In genomic region chr15:74041311-74041756, GRCh38 we compare ENCODE assay signal across 17 cellular contexts. TPM values are rescaled to one million over a fixed set of nuclear protein-coding genes. Genes with fewer than 3 reads are reported as not detected.
DNase-seq lines count a peak whose midpoint lies in the region; ATAC-seq and TF ChIP-seq lines count a peak whose summit lies in the region.
"Had no signal": no experiment of that assay in that cellular context is flagged by ENCODE, and none has a peak within 500 bp of the region (broad histone marks: within the 10 kb centered on the region; RNA-seq: fewer than 3 reads in every experiment).

No MANE protein-coding gene starts in this region.

- no peaks in the 10 kb centered on the region for H3K79me2 ChIP-seq in OCI-LY7 (ENCODE audit: insufficient read depth, low read depth, low read length)

- H3K9me3 ChIP-seq in AG04450 (ENCODE audit: control insufficient read depth, insufficient read depth, low read length) (peaks cover 5% of the 10 kb centered on the region; the same call in 1 of the 2 replicates), gastrocnemius medialis (no peaks in the 10 kb centered on the region), OCI-LY7 (ENCODE audit: low read length) (no peaks in the 10 kb centered on the region)

- H3K27ac ChIP-seq in AG04450 (ENCODE audit: low read depth, low read length) (peak overlapping the region; percentile 87), gastrocnemius medialis (peak overlapping the region; percentile 42 to 65 (median 58)), OCI-LY7 (ENCODE audit: low read depth, low read length, poor library complexity, severe bottlenecking) (no peak overlapping the region)

- DNase-seq in AG04450 (ENCODE audit: low read depth, low spot score) = no peak
- peak; percentile 29 for DNase-seq in RPMI7951 (ENCODE audit: low read depth)
- peak; percentile 18 for DNase-seq in fibroblast of villous mesenchyme (ENCODE audit: low read depth)
- DNase-seq in gastrocnemius medialis = no peak
- DNase-seq in activated T-cell treated with anti-CD3 and anti-CD28 coated beads, Interleukin-2, amount 50 U/mL, for 48 hours = no peak
- no peak for DNase-seq in NCI-H748 (lab: John Stamatoyannopoulos, UW; ENCODE audit: unreplicated experiment)
- no peak for DNase-seq in OCI-LY7 (ENCODE audit: low spot score)
- DNase-seq: activated CD4-positive, alpha-beta T cell treated with anti-CD3 and anti-CD28 coated beads, Interleukin-2, amount 50 U/mL, for 1 hour; DMS53; glutamatergic neuron; NCI-H2029 treated with DMSO at 0.1 percent for 48 hours; NCI-H774; SHP77; stimulated activated CD4-positive, alpha-beta T cell treated with anti-CD3 and anti-CD28 coated beads, Interleukin-12 subunit alpha, Interleukin-12 subunit beta, amount 100 ng/mL, for 4 hours had no signal

- peaks cover 0 to 11% of the 10 kb centered on the region in 2 donors for H3K36me3 ChIP-seq in gastrocnemius medialis
- no peaks in the 10 kb centered on the region for H3K36me3 ChIP-seq in OCI-LY7 (ENCODE audit: insufficient read depth, low read length)

- in situ Hi-C loops in gastrocnemius medialis (cut with MboI; ENCODE audit: low sequenced_read_pairs in 4 of 4) = loop anchor here in 1 of 4 donors (10.0 kb wide), 1 partner anchor 57 kb away; no protein-coding TSS in a partner anchor

- H2AFZ ChIP-seq in OCI-LY7 (ENCODE audit: low read length) = no peak overlapping the region

- CTCF ChIA-PET in AG04450 (lab: Charles Lee) = interaction anchor here (0.9 to 5.9 kb wide), 3 partner anchors 12 to 281 kb away, joined by 3 to 163 read pairs (median 18); no protein-coding TSS in a partner anchor
- CTCF ChIA-PET in OCI-LY7 (lab: Charles Lee; ENCODE audit: unreplicated experiment) = no interaction called here

- no peak for TF ChIP-seq POLR2A in gastrocnemius medialis (IDR thresholded peaks at IDR 0.05)

- H3K4me3 ChIP-seq in AG04450 (ENCODE audit: low read depth, low read length) = no peak overlapping the region
- H3K4me3 ChIP-seq in fibroblast of villous mesenchyme (ENCODE audit: low read depth, low read length) = no peak overlapping the region
- H3K4me3 ChIP-seq in gastrocnemius medialis = no peak overlapping the region
- H3K4me3 ChIP-seq in OCI-LY7 (ENCODE audit: low read depth, low read length, poor library complexity, severe bottlenecking) = no peak overlapping the region

- ATAC-seq in gastrocnemius medialis = no peak
- no peak for ATAC-seq in HG03139 (IDR thresholded peaks at IDR 0.05; ENCODE audit: unreplicated experiment)
- ATAC-seq: activated T-helper 17 cell treated with anti-CD3 and anti-CD28 coated beads, Interleukin-2, amount 50 U/mL, for 72 hours had no signal

- intact Hi-C loops in gastrocnemius medialis (cut with DNase I; ENCODE audit: low total_unique reads) = no loop called here
- intact Hi-C loops in OCI-LY7 (cut with micrococcal nuclease; ENCODE audit: unreplicated experiment) = no loop called here

- H3K27me3 ChIP-seq in AG04450 (ENCODE audit: control insufficient read depth, insufficient read depth, low read length) (no peaks in the 10 kb centered on the region), gastrocnemius medialis (no peaks in the 10 kb centered on the region)

- POLR2A ChIA-PET in AG04450 (lab: Yijun Ruan, JAX) = interaction anchor here (1.5 to 2.7 kb wide), 3 partner anchors 10 to 58 kb away, joined by 4 to 15 read pairs (median 7); partner anchors contain the start of gene PML
- POLR2A ChIA-PET in OCI-LY7 (lab: Charles Lee) = no interaction called here

- H4K20me1 ChIP-seq in OCI-LY7 (ENCODE audit: insufficient read depth, low read length) = no peaks in the 10 kb centered on the region

- no TSS peak for BruUV-seq in OCI-LY7 (replicated peaks; lab: Mats Ljungman, UMichigan)

- peaks cover 5 to 10% of the 10 kb centered on the region in 2 donors for H3K4me1 ChIP-seq in gastrocnemius medialis
- H3K4me1 ChIP-seq in OCI-LY7 (ENCODE audit: insufficient read depth, low read length, poor library complexity, severe bottlenecking) = no peaks in the 10 kb centered on the region

- no peak overlapping the region for H3K4me2 ChIP-seq in OCI-LY7 (ENCODE audit: low read length)

- TF ChIP-seq CTCF in AG04450 (IDR thresholded peaks at IDR 0.05; ENCODE audit: low read depth, low read length) (no peak), fibroblast of villous mesenchyme (IDR thresholded peaks at IDR 0.05; ENCODE audit: insufficient read depth, low read depth, low read length) (no peak), gastrocnemius medialis (IDR thresholded peaks at IDR 0.05 in 4 of 5, conservative IDR thresholded peaks at IDR 0.05 in 1 of 5) (no peak), OCI-LY7 (conservative IDR thresholded peaks at IDR 0.05; ENCODE audit: low read length) (no peak)

- no peaks in the 10 kb centered on the region for H3K9me2 ChIP-seq in OCI-LY7 (ENCODE audit: insufficient read depth, low read length)

RNA-seq across cellular contexts. Expression of gene GOLGA6A, which starts 41.0 kb away (rescaled TPM):
- not detected in 2 replicates for polyA plus RNA-seq in AG04450 (2011; rRNA removed)
- polyA minus RNA-seq in AG04450 (2011; rRNA and poly(A)+ RNA removed) = not detected in 2 replicates
- total RNA-seq in RPMI7951 (2014; rRNA removed; shearing (Covaris generic)) = not detected in 2 replicates
- not detected in 2 replicates for total RNA-seq in fibroblast of villous mesenchyme
- under 1 TPM in 2 of 4 donors, not detected in 2; 0.10 to 0.83 TPM for total RNA-seq in gastrocnemius medialis
- total RNA-seq in OCI-LY7 (2014; rRNA removed; shearing (Covaris generic)) = 0.76 TPM in 1 of 2 replicates, not detected in the other
- 0.13 and 0.63 TPM in 2 replicates for total RNA-seq in OCI-LY7 (2022)
- polyA plus RNA-seq: BJ had no signal

RNA-seq across cellular contexts. Expression of gene PML, which starts 46.8 kb away (rescaled TPM):
- polyA plus RNA-seq in AG04450 (2011; rRNA removed) = 7.6 and 12.5 TPM in 2 replicates
- polyA minus RNA-seq in AG04450 (2011; rRNA and poly(A)+ RNA removed) = 22.0 and 22.5 TPM in 2 replicates
- total RNA-seq in RPMI7951 (2014; rRNA removed; shearing (Covaris generic)) = 26.1 and 39.7 TPM in 2 replicates
- 49.6 and 56.1 TPM in 2 replicates for total RNA-seq in fibroblast of villous mesenchyme
- 10 to 100 TPM; 17.3 to 42.1 (median 21.2) TPM for total RNA-seq in gastrocnemius medialis
- total RNA-seq in OCI-LY7 (2014; rRNA removed; shearing (Covaris generic)) = 9.6 and 16.9 TPM in 2 replicates
- total RNA-seq in OCI-LY7 (2022) = 26.1 and 28.1 TPM in 2 replicates

RNA-seq across cellular contexts. Expression of gene STOML1, which starts 49.2 kb away (rescaled TPM):
- polyA plus RNA-seq in AG04450 (2011; rRNA removed) = 7.3 and 10.0 TPM in 2 replicates
- polyA minus RNA-seq in AG04450 (2011; rRNA and poly(A)+ RNA removed) = 5.0 and 6.3 TPM in 2 replicates
- total RNA-seq in RPMI7951 (2014; rRNA removed; shearing (Covaris generic)) = 20.4 and 26.8 TPM in 2 replicates
- 17.1 and 19.0 TPM in 2 replicates for total RNA-seq in fibroblast of villous mesenchyme
- total RNA-seq in gastrocnemius medialis = 10 to 100 TPM; 15.2 to 28.8 (median 16.9) TPM
- total RNA-seq in OCI-LY7 (2014; rRNA removed; shearing (Covaris generic)) = 5.7 and 8.0 TPM in 2 replicates
- 8.9 and 10.0 TPM in 2 replicates for total RNA-seq in OCI-LY7 (2022)

Comparison
In these comparisons a context has a peak if more than half of its experiments do, and no peak if none do; other contexts are left out.
1. DNase-seq: peak in RPMI7951 (single experiment) and fibroblast of villous mesenchyme (single experiment); none in AG04450 (single experiment), gastrocnemius medialis (0 of 2), activated T-cell treated with anti-CD3 and anti-CD28 coated beads, Interleukin-2, amount 50 U/mL, for 48 hours (0 of 2), NCI-H748 (single experiment) and OCI-LY7 (single experiment).